Comparison of ENCODE assay signal across 30 cellular contexts in genomic region chr17:6347776-6348175, GRCh38.
"Had no signal": no experiment of that assay in that cellular context is flagged by ENCODE, and none has a peak within 500 bp of the region (broad histone marks: within the 10 kb centered on the region; RNA-seq: fewer than 3 reads in every experiment).

No MANE protein-coding gene starts in this region.

- H3K27me3 Mint-ChIP-seq: activated CD4-positive, alpha-beta T cell treated with anti-CD3 and anti-CD28 coated beads, Interleukin-2, amount 10 ng/mL, durations not matched to agents 7 days and 5 days had no signal

- H3K4me1 ChIP-seq: ascending aorta, breast epithelium, colonic mucosa had no signal

- H3K27ac ChIP-seq: ascending aorta, breast epithelium, cardiac muscle cell, colonic mucosa, dorsolateral prefrontal cortex, epithelial cell of prostate had no signal

- H3K4me1 Mint-ChIP-seq: activated CD4-positive, alpha-beta memory T cell treated with anti-CD3 and anti-CD28 coated beads, Interleukin-2, amount 10 ng/mL, durations not matched to agents 7 days and 5 days; activated CD4-positive, alpha-beta T cell treated with anti-CD3 and anti-CD28 coated beads, Interleukin-2, amount 10 ng/mL, durations not matched to agents 7 days and 5 days; activated naive CD4-positive, alpha-beta T cell treated with anti-CD3 and anti-CD28 coated beads, Interleukin-2, amount 10 ng/mL, durations not matched to agents 7 days and 5 days; activated naive CD8-positive, alpha-beta T cell treated with anti-CD3 and anti-CD28 coated beads, Interleukin-2, amount 10 ng/mL, durations not matched to agents 7 days and 5 days; T-helper 17 cell; WTC11 had no signal

- H3K9me3 Mint-ChIP-seq: activated CD4-positive, alpha-beta memory T cell treated with anti-CD3 and anti-CD28 coated beads, Interleukin-2, amount 10 ng/mL, durations not matched to agents 7 days and 5 days; activated CD4-positive, alpha-beta T cell treated with anti-CD3 and anti-CD28 coated beads, Interleukin-2, amount 10 ng/mL, durations not matched to agents 7 days and 5 days; activated naive CD4-positive, alpha-beta T cell treated with anti-CD3 and anti-CD28 coated beads, Interleukin-2, amount 10 ng/mL, durations not matched to agents 7 days and 5 days; activated naive CD4-positive, alpha-beta T cell treated with anti-CD3 and anti-CD28 coated beads, Interleukin-2, amount 50 U/mL, for 72 hours; activated naive CD8-positive, alpha-beta T cell treated with anti-CD3 and anti-CD28 coated beads, Interleukin-2, amount 10 ng/mL, durations not matched to agents 7 days and 5 days; activated T-cell treated with anti-CD3 and anti-CD28 coated beads, Interleukin-2, amount 50 U/mL, for 24 hours; activated T-cell treated with anti-CD3 and anti-CD28 coated beads, Interleukin-2, amount 50 U/mL, for 72 hours; dendritic cell treated with granulocyte-macrophage colony-stimulating factor and Interleukin-4, amounts not matched to agents 40 ng/mL and 50 ng/mL, for 4 days; effector memory CD8-positive, alpha-beta T cell; WTC11 had no signal

- ATAC-seq: activated naive CD4-positive, alpha-beta T cell treated with anti-CD3 and anti-CD28 coated beads, Interleukin-2, amount 50 U/mL, for 72 hours; activated T-cell treated with anti-CD3 and anti-CD28 coated beads, Interleukin-2, amount 50 U/mL, for 72 hours; effector memory CD8-positive, alpha-beta T cell; T-helper 17 cell; WTC11 had no signal

- H3K27ac Mint-ChIP-seq: activated CD4-positive, alpha-beta memory T cell treated with anti-CD3 and anti-CD28 coated beads, Interleukin-2, amount 10 ng/mL, durations not matched to agents 7 days and 5 days; activated CD4-positive, alpha-beta T cell treated with anti-CD3 and anti-CD28 coated beads, Interleukin-2, amount 10 ng/mL, durations not matched to agents 7 days and 5 days; activated naive CD4-positive, alpha-beta T cell treated with anti-CD3 and anti-CD28 coated beads, Interleukin-2, amount 10 ng/mL, durations not matched to agents 7 days and 5 days; activated naive CD4-positive, alpha-beta T cell treated with anti-CD3 and anti-CD28 coated beads, Interleukin-2, amount 50 U/mL, for 72 hours; activated naive CD8-positive, alpha-beta T cell treated with anti-CD3 and anti-CD28 coated beads, Interleukin-2, amount 10 ng/mL, durations not matched to agents 7 days and 5 days; activated T-cell treated with anti-CD3 and anti-CD28 coated beads, Interleukin-2, amount 50 U/mL, for 24 hours; activated T-cell treated with anti-CD3 and anti-CD28 coated beads, Interleukin-2, amount 50 U/mL, for 72 hours; brain; dendritic cell treated with granulocyte-macrophage colony-stimulating factor and Interleukin-4, amounts not matched to agents 40 ng/mL and 50 ng/mL, for 4 days; effector memory CD8-positive, alpha-beta T cell; T-helper 17 cell; WTC11 had no signal

- H3K9me3 ChIP-seq: ascending aorta, breast epithelium, colonic mucosa had no signal

- H3K4me3 Mint-ChIP-seq: activated CD4-positive, alpha-beta memory T cell treated with anti-CD3 and anti-CD28 coated beads, Interleukin-2, amount 10 ng/mL, durations not matched to agents 7 days and 5 days; activated CD4-positive, alpha-beta T cell treated with anti-CD3 and anti-CD28 coated beads, Interleukin-2, amount 10 ng/mL, durations not matched to agents 7 days and 5 days; activated naive CD4-positive, alpha-beta T cell treated with anti-CD3 and anti-CD28 coated beads, Interleukin-2, amount 10 ng/mL, durations not matched to agents 7 days and 5 days; activated naive CD8-positive, alpha-beta T cell treated with anti-CD3 and anti-CD28 coated beads, Interleukin-2, amount 10 ng/mL, durations not matched to agents 7 days and 5 days; activated T-cell treated with anti-CD3 and anti-CD28 coated beads, Interleukin-2, amount 50 U/mL, for 24 hours; activated T-cell treated with anti-CD3 and anti-CD28 coated beads, Interleukin-2, amount 50 U/mL, for 72 hours; brain; dendritic cell treated with granulocyte-macrophage colony-stimulating factor and Interleukin-4, amounts not matched to agents 40 ng/mL and 50 ng/mL, for 4 days; effector memory CD8-positive, alpha-beta T cell; T-helper 17 cell; WTC11 had no signal

- DNase-seq: activated CD4-positive, alpha-beta memory T cell treated with anti-CD3 and anti-CD28 coated beads, Interleukin-2, amount 10 ng/mL, durations not matched to agents 7 days and 5 days; activated CD4-positive, alpha-beta T cell treated with anti-CD3 and anti-CD28 coated beads for 1 hour; activated CD4-positive, alpha-beta T cell treated with anti-CD3 and anti-CD28 coated beads for 4 hours; activated CD4-positive, alpha-beta T cell treated with anti-CD3 and anti-CD28 coated beads, Interleukin-2, amount 10 ng/mL, durations not matched to agents 7 days and 5 days; activated CD4-positive, alpha-beta T cell treated with anti-CD3 and anti-CD28 coated beads, Interleukin-2, amount 50 U/mL, for 4 hours; activated CD8-positive, alpha-beta memory T cell treated with anti-CD3 and anti-CD28 coated beads, Interleukin-2, amount 50 U/mL, for 4 hours; activated gamma-delta T cell; activated naive CD4-positive, alpha-beta T cell; activated naive CD4-positive, alpha-beta T cell treated with anti-CD3 and anti-CD28 coated beads, Interleukin-2, amount 10 ng/mL, durations not matched to agents 7 days and 5 days; activated naive CD8-positive, alpha-beta T cell treated with anti-CD3 and anti-CD28 coated beads, Interleukin-2, amount 10 ng/mL, durations not matched to agents 7 days and 5 days; activated T-cell treated with anti-CD3 and anti-CD28 coated beads, Interleukin-2, amount 50 U/mL, for 24 hours; activated T-cell treated with anti-CD3 and anti-CD28 coated beads, Interleukin-2, amount 50 U/mL, for 72 hours; central memory CD4-positive, alpha-beta T cell; cerebellar nuclear complex; colonic mucosa; dorsolateral prefrontal cortex; effector CD4-positive, alpha-beta T cell; effector memory CD8-positive, alpha-beta T cell; foreskin fibroblast; SW 1271; T-helper 1 cell; T-helper 17 cell had no signal

- H3K36me3 ChIP-seq: ascending aorta, breast epithelium, cardiac muscle cell, colonic mucosa had no signal

- H3K36me3 Mint-ChIP-seq: activated naive CD4-positive, alpha-beta T cell treated with anti-CD3 and anti-CD28 coated beads, Interleukin-2, amount 10 ng/mL, durations not matched to agents 7 days and 5 days; activated naive CD4-positive, alpha-beta T cell treated with anti-CD3 and anti-CD28 coated beads, Interleukin-2, amount 50 U/mL, for 72 hours; activated naive CD8-positive, alpha-beta T cell treated with anti-CD3 and anti-CD28 coated beads, Interleukin-2, amount 10 ng/mL, durations not matched to agents 7 days and 5 days; brain; WTC11 had no signal

- H3K27me3 ChIP-seq: ascending aorta, colonic mucosa had no signal

- H3K4me3 ChIP-seq: ascending aorta, breast epithelium, cardiac muscle cell, colonic mucosa, dorsolateral prefrontal cortex had no signal
